8 cellular contexts compared by ENCODE assay signal in the genomic region with DNA sequence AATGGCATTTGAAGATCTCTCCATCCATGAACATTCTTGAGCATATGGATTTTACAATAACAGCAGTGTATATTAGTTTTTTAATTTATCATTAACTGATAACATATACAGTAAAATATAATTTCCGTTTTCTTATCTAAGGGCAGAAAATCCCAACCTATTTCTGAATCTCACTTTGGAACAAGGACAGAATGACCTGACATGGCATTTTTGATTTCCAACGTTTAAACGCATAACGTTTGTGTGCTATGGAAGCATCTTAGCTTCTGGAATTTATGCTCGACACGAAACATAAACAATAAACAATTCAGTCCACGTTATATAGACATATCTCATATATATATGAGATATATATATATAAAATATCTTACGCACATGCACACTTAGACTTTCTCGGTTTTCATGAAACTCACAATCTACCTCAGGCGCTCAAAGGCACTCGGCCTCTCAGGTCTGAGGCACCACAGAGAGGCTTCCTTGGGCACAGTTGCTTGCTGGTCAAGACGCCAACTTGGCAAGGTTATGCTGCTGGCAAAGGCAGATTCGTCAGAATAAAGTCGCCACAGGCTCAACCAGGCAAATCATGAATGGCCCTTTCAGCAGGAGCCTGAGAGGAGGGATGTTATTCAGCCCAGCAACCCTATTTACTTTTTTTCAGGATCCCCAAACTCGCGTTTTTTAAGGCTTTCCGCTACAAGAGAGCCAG. TPM values are rescaled to one million over a fixed set of nuclear protein-coding genes. Genes with fewer than 3 reads are reported as not detected.
A peak's percentile ranks its signal among the peaks of the same experiment; 100 is the strongest.
DNase-seq lines count a peak whose midpoint lies in the region; ATAC-seq and TF ChIP-seq lines count a peak whose summit lies in the region.

No MANE protein-coding gene starts in this region.

- peaks cover 7% of the 10 kb centered on the region for H3K4me1 ChIP-seq in A673 (ENCODE audit: insufficient read depth, low read length, poor library complexity, severe bottlenecking)
- H3K4me1 ChIP-seq in HUES6 (ENCODE audit: control insufficient read depth, insufficient read depth, low read length), result peaks cover 3% of the 10 kb centered on the region; the same call in 1 of the 2 replicates
- peaks cover 12% of the 10 kb centered on the region for H3K4me1 ChIP-seq in mucosa of descending colon (ENCODE audit: low read depth)

- no peaks in the 10 kb centered on the region for H3K9me3 ChIP-seq in A673 (ENCODE audit: low read depth, low read length, poor library complexity, severe bottlenecking)
- peaks cover 17% of the 10 kb centered on the region for H3K9me3 ChIP-seq in HUES6 (ENCODE audit: control insufficient read depth, insufficient read depth, low read depth, low read length)
- no peaks in the 10 kb centered on the region for H3K9me3 ChIP-seq in mucosa of descending colon

- in situ Hi-C loops in brain microvascular endothelial cell (cut with HindIII; ENCODE audit: low pct_ligation_motif_present, low sequenced_read_pairs) (no loop called here), GM13977 (cut with MboI; ENCODE audit: low pct_unique_long_range_greater_than_20kb, low sequenced_read_pairs, unreplicated experiment) (no loop called here)

- intact Hi-C loops in A673 (cut with micrococcal nuclease; ENCODE audit: unreplicated experiment), result loop anchor here (2.0 kb wide), 1 partner anchor 25 kb away; no protein-coding TSS in a partner anchor
- intact Hi-C loops in mucosa of descending colon (cut with DNase I, micrococcal nuclease), result no loop called here

- no TSS peak for BruUV-seq in A673 (replicated peaks; lab: Mats Ljungman, UMichigan)

- ATAC-seq in mucosa of descending colon, result no peak
- no peak for ATAC-seq in HG03342 (IDR thresholded peaks at IDR 0.05; ENCODE audit: unreplicated experiment)
- ATAC-seq in GM21723 (IDR thresholded peaks at IDR 0.05; ENCODE audit: unreplicated experiment), result no peak

- H3K27me3 ChIP-seq in A673 (replicated peaks; ENCODE audit: insufficient read depth, low read depth, low read length, poor library complexity) (peaks cover 39% of the 10 kb centered on the region), HUES6 (ENCODE audit: control insufficient read depth, insufficient read depth, low read length) (peaks cover 20% of the 10 kb centered on the region; the same call in 1 of the 2 replicates), brain microvascular endothelial cell (replicated peaks) (peaks cover 24% of the 10 kb centered on the region)

- no peak overlapping the region for H3K27ac ChIP-seq in A673 (ENCODE audit: low read depth, low read length, poor library complexity, severe bottlenecking)
- no peak overlapping the region for H3K27ac ChIP-seq in HUES6 (ENCODE audit: low read depth, low read length)
- H3K27ac ChIP-seq in brain microvascular endothelial cell, result no peak overlapping the region

- no peak for DNase-seq in A673 (ENCODE audit: low spot score)
- DNase-seq in brain microvascular endothelial cell, result no peak
- DNase-seq in mucosa of descending colon, result peak in 2 of 3 donors; percentile 40 to 41
- no peak for DNase-seq in GM13977 (ENCODE audit: low spot score)
- DNase-seq in stimulated activated CD4-positive, alpha-beta T cell treated with anti-CD3 and anti-CD28 coated beads, Interleukin-1b, Interleukin-23, amount 100 ng/mL, for 48 hours, result no peak

- TF ChIP-seq CTCF in A673 (conservative IDR thresholded peaks at IDR 0.05; ENCODE audit: low read depth, low read length) (no peak), brain microvascular endothelial cell (IDR thresholded peaks at IDR 0.05; ENCODE audit: low read depth, low read length, missing control alignments) (no peak), mucosa of descending colon (IDR thresholded peaks at IDR 0.05) (no peak), GM13977 (IDR thresholded peaks at IDR 0.05; ENCODE audit: extremely low read depth, insufficient read depth, missing control alignments) (no peak)

- POLR2A ChIA-PET in A673 (lab: Charles Lee; ENCODE audit: low non-redundant PET), result no interaction called here

- H3K4me3 ChIP-seq in A673 (ENCODE audit: low read depth, low read length, poor library complexity, severe bottlenecking) (peak overlapping the region; percentile 53), HUES6 (ENCODE audit: low read depth, low read length) (peak overlapping the region; percentile 97), brain microvascular endothelial cell (ENCODE audit: low read depth, low read length) (peak overlapping the region; percentile 64), mucosa of descending colon (no peak overlapping the region)

- H3K36me3 ChIP-seq in A673 (ENCODE audit: insufficient read depth, low read length, poor library complexity, severe bottlenecking) (no peaks in the 10 kb centered on the region), HUES6 (ENCODE audit: control insufficient read depth, insufficient read depth, low read length) (peaks cover 4% of the 10 kb centered on the region; the same call in 1 of the 2 replicates), brain microvascular endothelial cell (replicated peaks) (no peaks in the 10 kb centered on the region), mucosa of descending colon (ENCODE audit: low read depth) (no peaks in the 10 kb centered on the region)

- peak overlapping the region; percentile 76 for H3K9ac ChIP-seq in HUES6 (ENCODE audit: low read length)

- CTCF ChIA-PET in A673 (lab: Charles Lee), result no interaction called here

RNA-seq across cellular contexts. Expression of gene UGT8, which starts 1.0 kb away (rescaled TPM):
- total RNA-seq in A673 (2021) (1.2 and 1.8 TPM in 2 replicates), mucosa of descending colon (10 to 100 TPM; 21.7 to 66.8 (median 51.7) TPM)

Comparison
In these comparisons a context has a peak if more than half of its experiments do, and no peak if none do; other contexts are left out.
1. DNase-seq: peak in mucosa of descending colon (2 of 3); none in A673 (single experiment), brain microvascular endothelial cell (single experiment), GM13977 (single experiment) and stimulated activated CD4-positive, alpha-beta T cell treated with anti-CD3 and anti-CD28 coated beads, Interleukin-1b, Interleukin-23, amount 100 ng/mL, for 48 hours (single experiment).